Comparison of ENCODE assay signal across 1 cellular context in genomic region chr13:67001363-67001762, GRCh38.
TF ChIP-seq lines count a peak whose summit lies in the region.

No MANE protein-coding gene starts in this region.

TF ChIP-seq in A549, 52 proteins besides CTCF, POLR2A, EP300 and RAD21 (continued from another document):
- TF ChIP-seq, protein P1, sequence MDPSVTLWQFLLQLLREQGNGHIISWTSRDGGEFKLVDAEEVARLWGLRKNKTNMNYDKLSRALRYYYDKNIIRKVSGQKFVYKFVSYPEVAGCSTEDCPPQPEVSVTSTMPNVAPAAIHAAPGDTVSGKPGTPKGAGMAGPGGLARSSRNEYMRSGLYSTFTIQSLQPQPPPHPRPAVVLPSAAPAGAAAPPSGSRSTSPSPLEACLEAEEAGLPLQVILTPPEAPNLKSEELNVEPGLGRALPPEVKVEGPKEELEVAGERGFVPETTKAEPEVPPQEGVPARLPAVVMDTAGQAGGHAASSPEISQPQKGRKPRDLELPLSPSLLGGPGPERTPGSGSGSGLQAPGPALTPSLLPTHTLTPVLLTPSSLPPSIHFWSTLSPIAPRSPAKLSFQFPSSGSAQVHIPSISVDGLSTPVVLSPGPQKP (IDR thresholded peaks at IDR 0.05; ENCODE audit: low read depth, low read length), result no peak
- TF ChIP-seq RARB (CRISPR knock-in tag; IDR thresholded peaks at IDR 0.05) (no peak), ESRRA (IDR thresholded peaks at IDR 0.05; ENCODE audit: borderline replicate concordance, low read length) (no peak)
TF ChIP-seq in A549: peak in this region for 0.
